Comparison of ENCODE assay signal across 23 cellular contexts in genomic region chr6:1801401-1801800, GRCh38.
"Had no signal": no experiment of that assay in that cellular context is flagged by ENCODE, and none has a peak within 500 bp of the region (broad histone marks: within the 10 kb centered on the region; RNA-seq: fewer than 3 reads in every experiment).

No MANE protein-coding gene starts in this region.

- DNase-seq: activated B cell treated with CpG ODN at 0.5 μM for 24 hours; activated CD4-positive, alpha-beta T cell treated with anti-CD3 and anti-CD28 coated beads for 36 hours; activated CD4-positive, alpha-beta T cell treated with anti-CD3 and anti-CD28 coated beads, Interleukin-2, amount 50 U/mL, for 4 hours; activated CD8-positive, alpha-beta memory T cell treated with anti-CD3 and anti-CD28 coated beads, Interleukin-2, amount 50 U/mL, for 48 hours; activated naive CD4-positive, alpha-beta T cell treated with anti-CD3 and anti-CD28 coated beads, Interleukin-2, amount 10 ng/mL, durations not matched to agents 7 days and 5 days; activated naive CD8-positive, alpha-beta T cell treated with anti-CD3 and anti-CD28 coated beads, Interleukin-2, amount 50 U/mL, for 24 hours; activated T-cell treated with anti-CD3 and anti-CD28 coated beads, Interleukin-2, amount 50 U/mL, for 4 hours; brain microvascular endothelial cell; caudate nucleus; dorsolateral prefrontal cortex; effector memory CD8-positive, alpha-beta T cell; foreskin melanocyte; kidney; lower lobe of right lung; natural killer cell; right lobe of liver; stimulated activated CD4-positive, alpha-beta T cell treated with anti-CD3 and anti-CD28 coated beads, Interleukin-4, amount 100 ng/mL, for 1 hour; stimulated activated naive CD4-positive, alpha-beta T cell; SW 1271; T-helper 17 cell; upper lobe of right lung had no signal

- H3K4me3 Mint-ChIP-seq: activated B cell treated with CpG ODN at 0.5 μM for 24 hours; activated CD4-positive, alpha-beta T cell treated with anti-CD3 and anti-CD28 coated beads for 36 hours; activated naive CD4-positive, alpha-beta T cell treated with anti-CD3 and anti-CD28 coated beads, Interleukin-2, amount 10 ng/mL, durations not matched to agents 7 days and 5 days; activated naive CD8-positive, alpha-beta T cell treated with anti-CD3 and anti-CD28 coated beads, Interleukin-2, amount 50 U/mL, for 24 hours; activated T-cell treated with anti-CD3 and anti-CD28 coated beads, Interleukin-2, amount 50 U/mL, for 4 hours; effector memory CD8-positive, alpha-beta T cell; natural killer cell; T-helper 17 cell had no signal

- H3K27ac Mint-ChIP-seq: activated B cell treated with CpG ODN at 0.5 μM for 24 hours; activated CD4-positive, alpha-beta T cell treated with anti-CD3 and anti-CD28 coated beads for 36 hours; activated naive CD4-positive, alpha-beta T cell treated with anti-CD3 and anti-CD28 coated beads, Interleukin-2, amount 10 ng/mL, durations not matched to agents 7 days and 5 days; activated naive CD8-positive, alpha-beta T cell treated with anti-CD3 and anti-CD28 coated beads, Interleukin-2, amount 50 U/mL, for 24 hours; effector memory CD8-positive, alpha-beta T cell; natural killer cell; T-helper 17 cell had no signal

- H3K27me3 Mint-ChIP-seq: activated B cell treated with CpG ODN at 0.5 μM for 24 hours; activated CD4-positive, alpha-beta T cell treated with anti-CD3 and anti-CD28 coated beads for 36 hours; activated naive CD4-positive, alpha-beta T cell treated with anti-CD3 and anti-CD28 coated beads, Interleukin-2, amount 10 ng/mL, durations not matched to agents 7 days and 5 days; activated naive CD8-positive, alpha-beta T cell treated with anti-CD3 and anti-CD28 coated beads, Interleukin-2, amount 50 U/mL, for 24 hours; effector memory CD8-positive, alpha-beta T cell; T-helper 17 cell had no signal

- H3K36me3 Mint-ChIP-seq: activated naive CD4-positive, alpha-beta T cell treated with anti-CD3 and anti-CD28 coated beads, Interleukin-2, amount 10 ng/mL, durations not matched to agents 7 days and 5 days; natural killer cell had no signal

- H3K36me3 ChIP-seq: brain microvascular endothelial cell, lower lobe of right lung, right lobe of liver, upper lobe of right lung had no signal

- H3K9me3 ChIP-seq: lower lobe of right lung, right lobe of liver, upper lobe of right lung had no signal

- H3K4me1 Mint-ChIP-seq: natural killer cell, T-helper 17 cell had no signal

- H3K4me1 ChIP-seq: lower lobe of right lung, right lobe of liver had no signal

- H3K4me3 ChIP-seq: dorsolateral prefrontal cortex, lower lobe of right lung, right lobe of liver, upper lobe of right lung had no signal

- H3K27ac ChIP-seq: brain microvascular endothelial cell, lower lobe of right lung, right lobe of liver, upper lobe of right lung had no signal

- ATAC-seq: activated CD4-positive, alpha-beta T cell treated with anti-CD3 and anti-CD28 coated beads for 36 hours; activated naive CD8-positive, alpha-beta T cell treated with anti-CD3 and anti-CD28 coated beads, Interleukin-2, amount 50 U/mL, for 24 hours; activated T-cell treated with anti-CD3 and anti-CD28 coated beads, Interleukin-2, amount 50 U/mL, for 4 hours; effector memory CD8-positive, alpha-beta T cell; esophagus mucosa; left lobe of liver; lower lobe of right lung; natural killer cell; right lobe of liver; T-helper 17 cell; upper lobe of right lung had no signal

- H3K27me3 ChIP-seq: brain microvascular endothelial cell, dorsolateral prefrontal cortex, right lobe of liver, upper lobe of right lung had no signal

- H3K9me3 Mint-ChIP-seq: activated B cell treated with CpG ODN at 0.5 μM for 24 hours; activated naive CD4-positive, alpha-beta T cell treated with anti-CD3 and anti-CD28 coated beads, Interleukin-2, amount 10 ng/mL, durations not matched to agents 7 days and 5 days; activated naive CD8-positive, alpha-beta T cell treated with anti-CD3 and anti-CD28 coated beads, Interleukin-2, amount 50 U/mL, for 24 hours; activated T-cell treated with anti-CD3 and anti-CD28 coated beads, Interleukin-2, amount 50 U/mL, for 4 hours; effector memory CD8-positive, alpha-beta T cell; natural killer cell had no signal
